Comparison of ENCODE assay signal across 1 cellular context in genomic region chr6:169826697-169827096, GRCh38.
A peak's percentile ranks its signal among the peaks of the same experiment; 100 is the strongest.
TF ChIP-seq lines count a peak whose summit lies in the region.

No MANE protein-coding gene starts in this region.

TF ChIP-seq in HEK293, 187 proteins besides CTCF, POLR2A, EP300 and RAD21 (continued from another document):
- TF ChIP-seq, protein P1, sequence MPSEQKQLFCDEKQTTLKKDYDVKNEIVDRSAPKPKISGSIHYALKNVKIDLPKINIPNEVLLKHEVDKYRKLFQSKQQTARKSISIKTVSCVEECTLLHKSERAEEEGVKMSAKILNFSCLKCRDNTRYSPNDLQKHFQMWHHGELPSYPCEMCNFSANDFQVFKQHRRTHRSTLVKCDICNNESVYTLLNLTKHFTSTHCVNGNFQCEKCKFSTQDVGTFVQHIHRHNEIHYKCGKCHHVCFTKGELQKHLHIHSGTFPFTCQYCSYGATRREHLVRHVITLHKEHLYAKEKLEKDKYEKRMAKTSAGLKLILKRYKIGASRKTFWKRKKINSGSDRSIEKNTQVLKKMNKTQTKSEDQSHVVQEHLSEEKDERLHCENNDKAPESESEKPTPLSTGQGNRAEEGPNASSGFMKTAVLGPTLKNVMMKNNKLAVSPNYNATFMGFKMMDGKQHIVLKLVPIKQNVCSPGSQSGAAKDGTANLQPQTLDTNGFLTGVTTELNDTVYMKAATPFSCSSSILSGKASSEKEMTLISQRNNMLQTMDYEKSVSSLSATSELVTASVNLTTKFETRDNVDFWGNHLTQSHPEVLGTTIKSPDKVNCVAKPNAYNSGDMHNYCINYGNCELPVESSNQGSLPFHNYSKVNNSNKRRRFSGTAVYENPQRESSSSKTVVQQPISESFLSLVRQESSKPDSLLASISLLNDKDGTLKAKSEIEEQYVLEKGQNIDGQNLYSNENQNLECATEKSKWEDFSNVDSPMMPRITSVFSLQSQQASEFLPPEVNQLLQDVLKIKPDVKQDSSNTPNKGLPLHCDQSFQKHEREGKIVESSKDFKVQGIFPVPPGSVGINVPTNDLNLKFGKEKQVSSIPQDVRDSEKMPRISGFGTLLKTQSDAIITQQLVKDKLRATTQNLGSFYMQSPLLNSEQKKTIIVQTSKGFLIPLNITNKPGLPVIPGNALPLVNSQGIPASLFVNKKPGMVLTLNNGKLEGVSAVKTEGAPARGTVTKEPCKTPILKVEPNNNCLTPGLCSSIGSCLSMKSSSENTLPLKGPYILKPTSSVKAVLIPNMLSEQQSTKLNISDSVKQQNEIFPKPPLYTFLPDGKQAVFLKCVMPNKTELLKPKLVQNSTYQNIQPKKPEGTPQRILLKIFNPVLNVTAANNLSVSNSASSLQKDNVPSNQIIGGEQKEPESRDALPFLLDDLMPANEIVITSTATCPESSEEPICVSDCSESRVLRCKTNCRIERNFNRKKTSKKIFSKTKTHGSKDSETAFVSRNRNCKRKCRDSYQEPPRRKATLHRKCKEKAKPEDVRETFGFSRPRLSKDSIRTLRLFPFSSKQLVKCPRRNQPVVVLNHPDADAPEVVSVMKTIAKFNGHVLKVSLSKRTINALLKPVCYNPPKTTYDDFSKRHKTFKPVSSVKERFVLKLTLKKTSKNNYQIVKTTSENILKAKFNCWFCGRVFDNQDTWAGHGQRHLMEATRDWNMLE (tag by site-specific recombination; conservative IDR thresholded peaks at IDR 0.05; ENCODE audit: low read depth) = no peak
- TF ChIP-seq ZNF510 (tag by site-specific recombination; IDR thresholded peaks at IDR 0.05; ENCODE audit: insufficient replicate concordance) (peak; percentile 39), ZNF501 (tag by site-specific recombination; IDR thresholded peaks at IDR 0.05) (no peak), ZNF416 (tag by site-specific recombination; IDR thresholded peaks at IDR 0.05) (no peak)
- TF ChIP-seq, protein P2, sequence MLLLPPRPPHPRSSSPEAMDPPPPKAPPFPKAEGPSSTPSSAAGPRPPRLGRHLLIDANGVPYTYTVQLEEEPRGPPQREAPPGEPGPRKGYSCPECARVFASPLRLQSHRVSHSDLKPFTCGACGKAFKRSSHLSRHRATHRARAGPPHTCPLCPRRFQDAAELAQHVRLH (tag by site-specific recombination; IDR thresholded peaks at IDR 0.05) = 0 out of 2 replicates have a peak, but pooled peaks have one; percentile 38
